Comparison of ENCODE assay signal across 20 cellular contexts in the genomic region with DNA sequence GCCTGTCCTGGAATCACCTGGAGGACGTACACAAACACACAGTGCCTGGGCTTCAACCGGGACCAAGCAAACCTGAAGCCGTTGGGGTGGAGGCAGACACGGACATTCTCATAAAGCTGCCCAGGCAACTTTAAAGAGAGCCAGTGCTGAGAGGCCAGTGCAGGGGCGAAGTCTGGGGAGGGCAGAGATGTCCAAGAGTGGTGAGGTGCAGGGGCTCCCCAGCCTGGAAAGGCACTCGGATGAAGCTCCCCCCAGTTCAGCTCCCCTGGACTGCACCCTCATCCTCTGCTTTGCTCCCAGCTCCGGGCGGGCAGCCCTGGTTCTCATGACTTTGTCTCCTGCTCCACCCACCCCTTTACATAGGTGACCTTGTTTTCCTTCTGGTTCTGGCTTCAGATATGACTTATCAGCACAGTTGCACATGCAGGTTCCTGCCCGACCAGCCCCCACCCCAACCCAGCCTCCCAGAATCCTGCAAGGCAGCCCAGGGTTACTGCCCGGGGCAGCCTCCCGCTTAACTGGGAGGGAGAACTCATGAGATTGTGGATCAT.
"Had no signal": no experiment of that assay in that cellular context is flagged by ENCODE, and none has a peak within 500 bp of the region (broad histone marks: within the 10 kb centered on the region; RNA-seq: fewer than 3 reads in every experiment).

No MANE protein-coding gene starts in this region.

- H3K36me3 Mint-ChIP-seq: activated CD4-positive, alpha-beta memory T cell treated with anti-CD3 and anti-CD28 coated beads for 36 hours; activated naive CD8-positive, alpha-beta T cell treated with anti-CD3 and anti-CD28 coated beads for 36 hours; immature natural killer cell; natural killer cell treated with Interleukin-12 subunit alpha and Interleukin-12 subunit beta and Interleukin-15 and Interleukin-18, amount 100 ng/mL, for 72 hours had no signal

- H3K27me3 ChIP-seq: brain microvascular endothelial cell, gastrocnemius medialis, neutrophil had no signal

- ATAC-seq: activated CD8-positive, alpha-beta memory T cell treated with anti-CD3 and anti-CD28 coated beads, Interleukin-2, amount 10 ng/mL, durations not matched to agents 7 days and 5 days; stimulated activated naive CD8-positive, alpha-beta T cell treated with anti-CD3 and anti-CD28 coated beads, Interleukin-15, amount 100 ng/mL, for 72 hours had no signal

- DNase-seq: activated B cell treated with CpG ODN at 0.5 μM for 24 hours; activated CD4-positive, alpha-beta memory T cell treated with anti-CD3 and anti-CD28 coated beads for 36 hours; activated CD4-positive, alpha-beta T cell treated with anti-CD3 and anti-CD28 coated beads for 4 hours; activated CD8-positive, alpha-beta memory T cell treated with anti-CD3 and anti-CD28 coated beads, Interleukin-2, amount 10 ng/mL, durations not matched to agents 7 days and 5 days; activated naive CD8-positive, alpha-beta T cell treated with anti-CD3 and anti-CD28 coated beads for 36 hours; brain microvascular endothelial cell; head of caudate nucleus; immature natural killer cell; kidney glomerular epithelial cell; SK-N-SH; stimulated activated CD4-positive, alpha-beta T cell treated with anti-CD3 and anti-CD28 coated beads, Interleukin-15, amount 100 ng/mL, for 24 hours; stimulated activated CD4-positive, alpha-beta T cell treated with anti-CD3 and anti-CD28 coated beads, Interleukin-2, amount 100 ng/mL, for 48 hours; stimulated activated naive CD8-positive, alpha-beta T cell treated with anti-CD3 and anti-CD28 coated beads, Interleukin-15, amount 100 ng/mL, for 72 hours had no signal

- H3K9me3 ChIP-seq: gastrocnemius medialis, neutrophil, SK-N-SH had no signal

- H3K27ac ChIP-seq: brain microvascular endothelial cell, coronary artery, neutrophil had no signal

- H3K9ac ChIP-seq: SK-N-SH had no signal

- H3K36me3 ChIP-seq: brain microvascular endothelial cell, gastrocnemius medialis, neutrophil had no signal

- H3K27ac Mint-ChIP-seq: activated B cell treated with CpG ODN at 0.5 μM for 24 hours; activated CD4-positive, alpha-beta memory T cell treated with anti-CD3 and anti-CD28 coated beads for 36 hours; activated CD8-positive, alpha-beta memory T cell treated with anti-CD3 and anti-CD28 coated beads, Interleukin-2, amount 10 ng/mL, durations not matched to agents 7 days and 5 days; activated naive CD8-positive, alpha-beta T cell treated with anti-CD3 and anti-CD28 coated beads for 36 hours; immature natural killer cell; natural killer cell treated with Interleukin-12 subunit alpha and Interleukin-12 subunit beta and Interleukin-15 and Interleukin-18, amount 100 ng/mL, for 72 hours; stimulated activated naive CD8-positive, alpha-beta T cell treated with anti-CD3 and anti-CD28 coated beads, Interleukin-15, amount 100 ng/mL, for 72 hours; T-helper 2 cell treated with Interferon-gamma antibody and Interleukin-4, amounts not matched to agents 5 μg/mL and 100 μg/mL, for 36 hours had no signal

- H3K4me3 Mint-ChIP-seq: activated B cell treated with CpG ODN at 0.5 μM for 24 hours; activated CD4-positive, alpha-beta memory T cell treated with anti-CD3 and anti-CD28 coated beads for 36 hours; activated CD8-positive, alpha-beta memory T cell treated with anti-CD3 and anti-CD28 coated beads, Interleukin-2, amount 10 ng/mL, durations not matched to agents 7 days and 5 days; activated naive CD8-positive, alpha-beta T cell treated with anti-CD3 and anti-CD28 coated beads for 36 hours; central memory CD8-positive, alpha-beta T cell; immature natural killer cell; natural killer cell treated with Interleukin-12 subunit alpha and Interleukin-12 subunit beta and Interleukin-15 and Interleukin-18, amount 100 ng/mL, for 72 hours; stimulated activated naive CD8-positive, alpha-beta T cell treated with anti-CD3 and anti-CD28 coated beads, Interleukin-15, amount 100 ng/mL, for 72 hours; T-helper 2 cell treated with Interferon-gamma antibody and Interleukin-4, amounts not matched to agents 5 μg/mL and 100 μg/mL, for 36 hours had no signal

- H3K4me1 Mint-ChIP-seq: activated B cell treated with CpG ODN at 0.5 μM for 24 hours; activated CD8-positive, alpha-beta memory T cell treated with anti-CD3 and anti-CD28 coated beads, Interleukin-2, amount 10 ng/mL, durations not matched to agents 7 days and 5 days; activated naive CD8-positive, alpha-beta T cell treated with anti-CD3 and anti-CD28 coated beads for 36 hours; central memory CD8-positive, alpha-beta T cell; immature natural killer cell; stimulated activated naive CD8-positive, alpha-beta T cell treated with anti-CD3 and anti-CD28 coated beads, Interleukin-15, amount 100 ng/mL, for 72 hours had no signal

- H3K9me3 Mint-ChIP-seq: activated B cell treated with CpG ODN at 0.5 μM for 24 hours; activated CD4-positive, alpha-beta memory T cell treated with anti-CD3 and anti-CD28 coated beads for 36 hours; activated naive CD8-positive, alpha-beta T cell treated with anti-CD3 and anti-CD28 coated beads for 36 hours; central memory CD8-positive, alpha-beta T cell; natural killer cell treated with Interleukin-12 subunit alpha and Interleukin-12 subunit beta and Interleukin-15 and Interleukin-18, amount 100 ng/mL, for 72 hours; T-helper 2 cell treated with Interferon-gamma antibody and Interleukin-4, amounts not matched to agents 5 μg/mL and 100 μg/mL, for 36 hours had no signal

- H3K4me3 ChIP-seq: coronary artery, gastrocnemius medialis, lung had no signal

- H3K27me3 Mint-ChIP-seq: activated CD4-positive, alpha-beta memory T cell treated with anti-CD3 and anti-CD28 coated beads for 36 hours; activated CD8-positive, alpha-beta memory T cell treated with anti-CD3 and anti-CD28 coated beads, Interleukin-2, amount 10 ng/mL, durations not matched to agents 7 days and 5 days; activated naive CD8-positive, alpha-beta T cell treated with anti-CD3 and anti-CD28 coated beads for 36 hours; central memory CD8-positive, alpha-beta T cell; stimulated activated naive CD8-positive, alpha-beta T cell treated with anti-CD3 and anti-CD28 coated beads, Interleukin-15, amount 100 ng/mL, for 72 hours had no signal
